In the genomic region with DNA sequence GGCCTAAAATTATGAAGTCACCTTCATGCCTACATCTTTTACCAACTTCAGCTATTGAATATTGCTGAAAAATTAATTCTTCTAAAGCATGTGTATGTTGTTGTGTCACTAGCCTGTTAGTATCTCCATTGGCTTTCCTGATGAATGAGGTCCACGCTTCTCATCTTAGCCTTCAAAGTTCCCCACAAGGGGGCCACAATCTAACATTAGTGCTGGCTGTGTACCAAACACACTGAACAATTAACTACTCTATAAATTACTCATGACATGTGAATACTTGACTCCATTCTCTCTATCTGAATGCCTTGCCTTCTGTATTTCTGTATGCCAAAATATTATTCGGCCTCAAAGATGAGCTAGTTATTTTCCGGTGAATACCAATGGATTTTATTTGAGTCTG, we compare ENCODE assay signal across 9 cellular contexts.
DNase-seq lines count a peak whose midpoint lies in the region; ATAC-seq lines count a peak whose summit lies in the region.
"Had no signal": no experiment of that assay in that cellular context is flagged by ENCODE, and none has a peak within 500 bp of the region (broad histone marks: within the 10 kb centered on the region; RNA-seq: fewer than 3 reads in every experiment).

No MANE protein-coding gene starts in this region.

- DNase-seq in activated CD4-positive, alpha-beta T cell treated with anti-CD3 and anti-CD28 coated beads for 36 hours: peak; percentile 7
- no peak for DNase-seq in activated CD4-positive, alpha-beta T cell treated with anti-CD3 and anti-CD28 coated beads, Interleukin-2, amount 10 ng/mL, durations not matched to agents 7 days and 5 days
- peak; percentile 5 for DNase-seq in amniotic stem cell (lab: John Stamatoyannopoulos, UW)
- DNase-seq in renal cortical epithelial cell (ENCODE audit: low read depth): peak; percentile 37
- DNase-seq in occipital lobe (lab: John Stamatoyannopoulos, UW): no peak
- no peak for DNase-seq in head of caudate nucleus
- no peak for DNase-seq in globus pallidus (ENCODE audit: low spot score)
- DNase-seq: DMS79 treated with DMSO at 0.1 percent for 48 hours had no signal

- no peak overlapping the region for H3K4me3 Mint-ChIP-seq in activated CD4-positive, alpha-beta T cell treated with anti-CD3 and anti-CD28 coated beads for 36 hours
- H3K4me3 Mint-ChIP-seq in activated CD4-positive, alpha-beta T cell treated with anti-CD3 and anti-CD28 coated beads, Interleukin-2, amount 10 ng/mL, durations not matched to agents 7 days and 5 days: no peak overlapping the region

- POLR2A ChIA-PET in activated CD4-positive, alpha-beta T cell treated with anti-CD3 and anti-CD28 coated beads for 36 hours (lab: Charles Lee): no interaction called here
- POLR2A ChIA-PET in activated CD4-positive, alpha-beta T cell treated with anti-CD3 and anti-CD28 coated beads, Interleukin-2, amount 10 ng/mL, durations not matched to agents 7 days and 5 days (lab: Charles Lee): no interaction called here

- intact Hi-C loops in activated CD4-positive, alpha-beta T cell treated with anti-CD3 and anti-CD28 coated beads for 36 hours (cut with DNase I, micrococcal nuclease): no loop called here
- intact Hi-C loops in head of caudate nucleus (cut with DNase I): no loop called here

- no peak overlapping the region for H3K27ac Mint-ChIP-seq in activated CD4-positive, alpha-beta T cell treated with anti-CD3 and anti-CD28 coated beads for 36 hours
- no peak overlapping the region for H3K27ac Mint-ChIP-seq in activated CD4-positive, alpha-beta T cell treated with anti-CD3 and anti-CD28 coated beads, Interleukin-2, amount 10 ng/mL, durations not matched to agents 7 days and 5 days

- no peaks in the 10 kb centered on the region for H3K36me3 Mint-ChIP-seq in activated CD4-positive, alpha-beta T cell treated with anti-CD3 and anti-CD28 coated beads for 36 hours (ENCODE audit: low read depth)
- no peaks in the 10 kb centered on the region for H3K36me3 Mint-ChIP-seq in activated CD4-positive, alpha-beta T cell treated with anti-CD3 and anti-CD28 coated beads, Interleukin-2, amount 10 ng/mL, durations not matched to agents 7 days and 5 days (ENCODE audit: low read depth)

- CTCF ChIA-PET in activated CD4-positive, alpha-beta T cell treated with anti-CD3 and anti-CD28 coated beads for 36 hours (lab: Charles Lee): no interaction called here
- CTCF ChIA-PET in activated CD4-positive, alpha-beta T cell treated with anti-CD3 and anti-CD28 coated beads, Interleukin-2, amount 10 ng/mL, durations not matched to agents 7 days and 5 days (lab: Charles Lee): no interaction called here

- no peaks in the 10 kb centered on the region for H3K9me3 Mint-ChIP-seq in activated CD4-positive, alpha-beta T cell treated with anti-CD3 and anti-CD28 coated beads for 36 hours (ENCODE audit: low read depth)
- no peaks in the 10 kb centered on the region for H3K9me3 Mint-ChIP-seq in activated CD4-positive, alpha-beta T cell treated with anti-CD3 and anti-CD28 coated beads, Interleukin-2, amount 10 ng/mL, durations not matched to agents 7 days and 5 days

- H3K27me3 Mint-ChIP-seq in activated CD4-positive, alpha-beta T cell treated with anti-CD3 and anti-CD28 coated beads for 36 hours: no peaks in the 10 kb centered on the region
- no peaks in the 10 kb centered on the region for H3K27me3 Mint-ChIP-seq in activated CD4-positive, alpha-beta T cell treated with anti-CD3 and anti-CD28 coated beads, Interleukin-2, amount 10 ng/mL, durations not matched to agents 7 days and 5 days

- H3K4me1 Mint-ChIP-seq in activated CD4-positive, alpha-beta T cell treated with anti-CD3 and anti-CD28 coated beads for 36 hours: no peaks in the 10 kb centered on the region
- H3K4me1 Mint-ChIP-seq in activated CD4-positive, alpha-beta T cell treated with anti-CD3 and anti-CD28 coated beads, Interleukin-2, amount 10 ng/mL, durations not matched to agents 7 days and 5 days: no peaks in the 10 kb centered on the region

- no peak for ATAC-seq in activated CD4-positive, alpha-beta T cell treated with anti-CD3 and anti-CD28 coated beads for 36 hours
- peak; percentile 53 for ATAC-seq in HG03439 (IDR thresholded peaks at IDR 0.05; ENCODE audit: unreplicated experiment)

Comparison
In these comparisons a context has a peak if more than half of its experiments do, and no peak if none do; other contexts are left out.
1. DNase-seq: peak in activated CD4-positive, alpha-beta T cell treated with anti-CD3 and anti-CD28 coated beads for 36 hours (single experiment), amniotic stem cell (single experiment) and renal cortical epithelial cell (single experiment); none in activated CD4-positive, alpha-beta T cell treated with anti-CD3 and anti-CD28 coated beads, Interleukin-2, amount 10 ng/mL, durations not matched to agents 7 days and 5 days (single experiment), occipital lobe (single experiment), head of caudate nucleus (0 of 42) and globus pallidus (single experiment).